Comparison of ENCODE assay signal across 13 cellular contexts in genomic region chr1:5769146-5769545, GRCh38.
A peak's percentile ranks its signal among the peaks of the same experiment; 100 is the strongest.
DNase-seq lines count a peak whose midpoint lies in the region; TF ChIP-seq lines count a peak whose summit lies in the region.
"Had no signal": no experiment of that assay in that cellular context is flagged by ENCODE, and none has a peak within 500 bp of the region (broad histone marks: within the 10 kb centered on the region; RNA-seq: fewer than 3 reads in every experiment).

No MANE protein-coding gene starts in this region.

- H3K27ac ChIP-seq in ovary (peak overlapping the region in 1 of 2 donors; percentile 36), vagina (peak overlapping the region; percentile 77), esophagus squamous epithelium (no peak overlapping the region)
- H3K27ac ChIP-seq: C4-2B had no signal

- TF ChIP-seq CTCF in ovary (IDR thresholded peaks at IDR 0.05) = no peak
- no peak for TF ChIP-seq CTCF in vagina (IDR thresholded peaks at IDR 0.05)
- no peak for TF ChIP-seq CTCF in esophagus squamous epithelium (IDR thresholded peaks at IDR 0.05)

- H3K9me3 ChIP-seq in adipocyte (ENCODE audit: control insufficient read depth, low read length) (no peaks in the 10 kb centered on the region), ovary (no peaks in the 10 kb centered on the region), vagina (no peaks in the 10 kb centered on the region), esophagus squamous epithelium (no peaks in the 10 kb centered on the region)
- H3K9me3 ChIP-seq: BE2C had no signal

- no peak for TF ChIP-seq EP300 in ovary (IDR thresholded peaks at IDR 0.05)

- peaks cover 30% of the 10 kb centered on the region for H3K4me1 ChIP-seq in adipocyte (ENCODE audit: control insufficient read depth, insufficient read depth, low read length)
- peaks cover 24% of the 10 kb centered on the region for H3K4me1 ChIP-seq in ovary (ENCODE audit: insufficient read depth)
- peaks cover 47% of the 10 kb centered on the region for H3K4me1 ChIP-seq in vagina
- H3K4me1 ChIP-seq in esophagus squamous epithelium = peaks cover 0 to 22% (median 0%) of the 10 kb centered on the region in 3 donors
- H3K4me1 ChIP-seq: BE2C had no signal

- H3K36me3 ChIP-seq in adipocyte (ENCODE audit: control insufficient read depth, insufficient read depth, low read length, severe bottlenecking) (no peaks in the 10 kb centered on the region), ovary (no peaks in the 10 kb centered on the region), vagina (no peaks in the 10 kb centered on the region), esophagus squamous epithelium (no peaks in the 10 kb centered on the region)
- H3K36me3 ChIP-seq: BE2C had no signal

- no peak for TF ChIP-seq POLR2A in ovary (IDR thresholded peaks at IDR 0.05)
- TF ChIP-seq POLR2A in vagina (IDR thresholded peaks at IDR 0.05) = no peak
- no peak for TF ChIP-seq POLR2A in esophagus squamous epithelium (IDR thresholded peaks at IDR 0.05)

- DNase-seq in adipocyte (ENCODE audit: low read depth) (no peak), globus pallidus (ENCODE audit: low spot score) (peak; percentile 11), ovary (peak; percentile 41 to 77 (median 56)), vagina (ENCODE audit: extremely low spot score in 2 of 2) (no peak), esophagus squamous epithelium (lab: John Stamatoyannopoulos, UW) (no peak), NCI-H2107 (lab: John Stamatoyannopoulos, UW) (no peak), Ammon's horn (ENCODE audit: low spot score) (no peak)
- DNase-seq: BE2C; CD4-positive, alpha-beta memory T cell; DMS79 treated with DMSO at 0.1 percent for 48 hours; EL; GDM1 had no signal

- WGBS in ovary, 3 donors = 7 to 15% (median 13%) methylated on average over 7 of the region's 7 CpGs
- 47 to 83% methylated on average over 6 of the region's 7 CpGs for WGBS in esophagus squamous epithelium, 2 donors

- peak overlapping the region; percentile 9 for H3K4me3 ChIP-seq in adipocyte (ENCODE audit: low read length)
- no peak overlapping the region for H3K4me3 ChIP-seq in ovary
- H3K4me3 ChIP-seq in vagina = no peak overlapping the region
- H3K4me3 ChIP-seq in esophagus squamous epithelium = no peak overlapping the region

- intact Hi-C loops in ovary (cut with DNase I) = no loop called here
- intact Hi-C loops in vagina (cut with DNase I) = no loop called here
- intact Hi-C loops in esophagus squamous epithelium (cut with DNase I) = no loop called here

- H3K27me3 ChIP-seq in adipocyte (replicated peaks; ENCODE audit: control insufficient read depth, insufficient read depth, low read length) (peaks cover 12% of the 10 kb centered on the region), ovary (no peaks in the 10 kb centered on the region), vagina (no peaks in the 10 kb centered on the region), esophagus squamous epithelium (peaks cover 0 to 88% (median 0%) of the 10 kb centered on the region in 4 donors)
- H3K27me3 ChIP-seq: BE2C had no signal

- H3K9ac ChIP-seq in adipocyte (ENCODE audit: low read length) = peak overlapping the region; percentile 71

Comparison
In these comparisons a context has a peak if more than half of its experiments do, and no peak if none do; other contexts are left out.
1. DNase-seq: peak in globus pallidus (single experiment) and ovary (5 of 5); none in adipocyte (single experiment), vagina (0 of 2), esophagus squamous epithelium (single experiment), NCI-H2107 (single experiment) and Ammon's horn (single experiment).